Comparison of ENCODE assay signal across 2 cellular contexts in the genomic region with DNA sequence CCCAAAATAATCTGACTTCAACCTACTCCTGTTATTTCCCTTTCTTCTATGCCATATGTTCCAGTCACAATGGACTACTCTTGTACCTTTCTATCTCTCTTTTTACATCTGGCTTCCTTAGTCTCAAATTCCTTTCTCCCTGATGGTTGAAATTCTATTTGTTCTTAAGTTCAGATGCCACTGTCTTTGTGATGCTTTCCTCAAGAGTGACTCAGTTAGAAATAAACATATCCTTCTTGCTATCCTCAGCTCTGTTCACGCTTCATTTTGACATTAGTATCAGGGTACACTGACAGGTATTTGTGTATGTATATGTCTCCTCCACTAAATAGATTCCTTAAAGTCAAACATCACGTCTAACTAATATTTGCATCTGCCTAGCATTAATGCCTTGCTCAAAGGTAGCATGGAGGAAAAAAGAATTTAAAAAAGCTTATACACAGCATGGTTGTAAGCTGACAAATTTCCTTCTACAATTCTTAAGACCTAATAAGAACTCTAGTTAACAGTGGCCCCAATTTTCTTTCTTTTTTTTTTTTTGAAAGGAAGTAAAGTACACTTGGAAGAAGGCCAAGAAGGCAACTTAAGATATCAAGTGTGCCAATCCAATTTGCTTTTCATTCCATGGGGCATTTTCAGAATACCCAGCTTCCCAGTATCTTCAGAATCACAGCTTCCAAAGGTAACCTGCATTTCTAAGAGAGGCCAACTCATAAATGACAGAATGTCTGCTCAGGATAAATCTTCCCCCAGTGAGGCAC.
TF ChIP-seq lines count a peak whose summit lies in the region.

No MANE protein-coding gene starts in this region.

TF ChIP-seq in SK-N-SH treated with all-trans-retinoic acid at 6 μM for 48 hours, 23 proteins besides CTCF, POLR2A, EP300 and RAD21:
- TF ChIP-seq ISL1 (CRISPR knock-in tag; IDR thresholded peaks at IDR 0.05) (0 out of 2 replicates have a peak, but pooled peaks have one; percentile 31), GLIS3 (CRISPR knock-in tag; IDR thresholded peaks at IDR 0.05) (no peak)

TF ChIP-seq in endothelial cell of umbilical vein, 7 proteins besides CTCF, POLR2A, EP300 and RAD21:
- no peak for TF ChIP-seq GATA2 (IDR thresholded peaks at IDR 0.05; ENCODE audit: insufficient read depth, insufficient read length, low read depth, low read length)
- TF ChIP-seq, protein P1, sequence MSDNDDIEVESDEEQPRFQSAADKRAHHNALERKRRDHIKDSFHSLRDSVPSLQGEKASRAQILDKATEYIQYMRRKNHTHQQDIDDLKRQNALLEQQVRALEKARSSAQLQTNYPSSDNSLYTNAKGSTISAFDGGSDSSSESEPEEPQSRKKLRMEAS (IDR thresholded peaks at IDR 0.05; ENCODE audit: insufficient read depth, insufficient read length), result no peak
- no peak for TF ChIP-seq MYC (IDR thresholded peaks at IDR 0.05; ENCODE audit: low read depth, low read length)
- TF ChIP-seq FOS (IDR thresholded peaks at IDR 0.05; ENCODE audit: borderline replicate concordance, insufficient read depth, low read length), result no peak
- no peak for TF ChIP-seq JUN (IDR thresholded peaks at IDR 0.05; ENCODE audit: borderline replicate concordance, insufficient read depth, insufficient read length, low read depth)
- no peak for TF ChIP-seq EZH2 (IDR thresholded peaks at IDR 0.05; ENCODE audit: borderline replicate concordance, low read depth, low read length, severe bottlenecking)
- TF ChIP-seq POLR2AphosphoS5 (IDR thresholded peaks at IDR 0.05; ENCODE audit: insufficient read depth, low read depth, low read length), result no peak
